In the genomic region with DNA sequence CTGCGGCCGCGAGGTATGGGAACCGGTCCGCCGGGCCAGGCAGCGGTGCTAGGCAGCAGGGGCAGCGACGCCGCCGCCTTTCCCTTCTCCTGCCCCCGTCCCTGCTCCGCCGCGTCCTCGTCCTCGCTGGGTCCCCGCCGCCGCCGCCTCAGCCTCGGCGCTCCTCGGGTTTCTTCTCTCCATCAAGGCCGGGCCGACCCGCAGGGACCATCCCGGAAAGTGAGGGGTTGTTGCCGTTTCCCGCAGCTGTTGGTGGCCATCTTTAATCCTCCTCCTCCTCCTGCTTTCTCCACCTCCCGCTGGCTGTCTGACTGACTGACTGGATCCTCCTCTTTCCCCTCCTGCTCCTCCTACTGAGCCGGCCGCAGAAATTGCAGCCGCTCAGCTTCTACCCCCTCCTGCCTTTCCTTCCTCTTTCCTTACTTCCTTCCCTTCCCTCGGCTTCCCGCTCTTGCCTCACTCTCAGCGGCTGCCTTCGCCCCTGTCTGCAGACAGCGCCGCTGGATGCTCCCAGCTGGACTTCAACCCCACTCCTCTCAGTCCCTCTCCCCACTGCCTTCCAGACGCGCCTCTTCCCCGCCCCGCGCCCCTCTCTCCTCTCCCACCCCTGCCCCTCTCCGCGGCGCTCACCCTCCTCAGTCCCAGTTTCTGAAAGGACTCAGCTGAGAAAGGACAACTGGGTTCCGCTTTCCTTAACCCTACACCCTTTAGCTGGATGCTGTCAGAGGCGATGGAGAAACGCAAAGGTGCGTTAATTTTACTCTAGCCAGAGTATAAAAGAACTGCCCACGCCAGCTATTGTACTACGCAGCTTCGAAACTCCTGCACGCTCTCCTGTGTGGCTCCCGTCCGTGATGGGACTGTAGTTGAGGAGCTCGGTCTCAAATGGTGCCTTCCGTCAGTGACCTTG, we compare ENCODE assay signal across 8 cellular contexts. TPM values are rescaled to one million over a fixed set of nuclear protein-coding genes. Genes with fewer than 3 reads are reported as not detected.
DNase-seq lines count a peak whose midpoint lies in the region; ATAC-seq, FAIRE-seq and TF ChIP-seq lines count a peak whose summit lies in the region.

WDFY3 (minus strand) TSS at position 309 of the 910 bp plus-strand sequence. CDS start 106,099 bp downstream, outside the sequence.

- H3K27me3 ChIP-seq in H7 (ENCODE audit: control insufficient read depth, insufficient read depth, low read length) = no peaks in the 10 kb centered on the region
- H3K27me3 ChIP-seq in effector memory CD4-positive, alpha-beta T cell (replicated peaks; ENCODE audit: control insufficient read depth, insufficient read depth, low read length, poor library complexity, severe bottlenecking) = peaks cover 18% of the 10 kb centered on the region

- H3K27ac Mint-ChIP-seq in T-cell = no peak within 1 kb of the TSS

- H3K27me3 Mint-ChIP-seq in T-cell = peaks cover 23 to 32% of the 10 kb centered on the region in 2 donors

- ATAC-seq in T-cell (replicated peaks in 1 of 4) = peak in 2 of 4 experiments; percentile 13 to 32

- CTCF ChIA-PET in T-cell (lab: Charles Lee) = no interaction called here

- H3K36me3 Mint-ChIP-seq in T-cell = no peaks in the 10 kb centered on the region

- POLR2A ChIA-PET in T-cell (lab: Charles Lee) = no interaction called here

- peak within 1 kb of the TSS; percentile 75 for H3K4me3 ChIP-seq in H7 (ENCODE audit: insufficient read depth, low read depth, low read length)
- peak within 1 kb of the TSS; percentile 37 for H3K4me3 ChIP-seq in effector memory CD4-positive, alpha-beta T cell (ENCODE audit: insufficient read depth, low read depth, low read length, poor library complexity, severe bottlenecking)

- no peaks in the 10 kb centered on the region for H3K9me3 ChIP-seq in effector memory CD4-positive, alpha-beta T cell (ENCODE audit: control insufficient read depth, low read length)

- TF ChIP-seq CTCF in D721Med (IDR thresholded peaks at IDR 0.05; ENCODE audit: insufficient read depth, missing control alignments) = peak; percentile 7

- peaks cover 11% of the 10 kb centered on the region for H3K4me1 ChIP-seq in effector memory CD4-positive, alpha-beta T cell (ENCODE audit: control insufficient read depth, insufficient read depth, low read length, poor library complexity, severe bottlenecking)

- H3K4me1 Mint-ChIP-seq in T-cell = peaks cover 12 to 17% (median 16%) of the 10 kb centered on the region in 3 donors

- H3K27ac ChIP-seq in effector memory CD4-positive, alpha-beta T cell (ENCODE audit: insufficient read depth, low read length, poor library complexity, severe bottlenecking) = no peak within 1 kb of the TSS

- peak; percentile 71 for DNase-seq in D721Med (ENCODE audit: insufficient read length, low spot score)
- DNase-seq in H7 = peak; percentile 88
- peak; percentile 51 for DNase-seq in NCI-H146 (lab: John Stamatoyannopoulos, UW)
- DNase-seq in T-cell = peak in 2 of 34 experiments; percentile 4 to 31
- DNase-seq in effector memory CD4-positive, alpha-beta T cell = no peak
- peak; percentile 97 for DNase-seq in left kidney (ENCODE audit: low read depth, low spot score)
- DNase-seq in stimulated activated CD8-positive, alpha-beta memory T cell treated with anti-CD3 and anti-CD28 coated beads, Interleukin-4, amount 100 ng/mL, for 48 hours = peak; percentile 30
- no peak for DNase-seq in T-helper 9 cell

- H3K9me3 Mint-ChIP-seq in T-cell = no peaks in the 10 kb centered on the region

- FAIRE-seq in D721Med (lab: Jason Lieb, UNC) = no peak

- no peaks in the 10 kb centered on the region for H3K36me3 ChIP-seq in H7 (replicated peaks; ENCODE audit: control insufficient read depth, insufficient read depth, low read length)
- no peaks in the 10 kb centered on the region for H3K36me3 ChIP-seq in effector memory CD4-positive, alpha-beta T cell (ENCODE audit: control insufficient read depth, insufficient read depth, low read length)

- H3K4me3 Mint-ChIP-seq in T-cell = peak within 1 kb of the TSS; percentile 60 to 79 (median 73)

RNA-seq across cellular contexts. Expression of gene WDFY3, which starts in this region (rescaled TPM):
- total RNA-seq in H7 (2014; rRNA removed; shearing (Covaris generic)) = 19.5 and 39.4 TPM in 2 replicates
- 1 to 10 TPM in 1 of 5 donors, under 1 TPM in 4; 0.47 to 1.3 (median 0.68) TPM for total RNA-seq in T-cell

Comparison
In these comparisons a context has a peak if more than half of its experiments do, and no peak if none do; other contexts are left out.
1. DNase-seq: peak in D721Med (single experiment), H7 (single experiment), NCI-H146 (single experiment), left kidney (single experiment) and stimulated activated CD8-positive, alpha-beta memory T cell treated with anti-CD3 and anti-CD28 coated beads, Interleukin-4, amount 100 ng/mL, for 48 hours (single experiment); none in effector memory CD4-positive, alpha-beta T cell (0 of 3) and T-helper 9 cell (single experiment).